Comparison of ENCODE assay signal across 8 cellular contexts in genomic region chr18:75208836-75209128, GRCh38. TPM values are rescaled to one million over a fixed set of nuclear protein-coding genes. Genes with fewer than 3 reads are reported as not detected.
DNase-seq lines count a peak whose midpoint lies in the region; ATAC-seq, FAIRE-seq and TF ChIP-seq lines count a peak whose summit lies in the region.

No MANE protein-coding gene starts in this region.

- peak overlapping the region; percentile 93 for H3K4me3 Mint-ChIP-seq in activated T-cell treated with anti-CD3 and anti-CD28 coated beads, Interleukin-2, amount 50 U/mL, for 4 hours

- intact Hi-C loops in Right ventricle myocardium inferior (cut with DNase I) (loop anchor here (2.0 to 10.0 kb wide), 4 partner anchors 46 to 554 kb away; no protein-coding TSS in a partner anchor), Right ventricle myocardium superior (cut with DNase I) (no loop called here), kidney (cut with DNase I) (no loop called here)

- no peak for FAIRE-seq in kidney (lab: Jason Lieb, UNC)

- H3K4me1 ChIP-seq in kidney (ENCODE audit: control insufficient read depth in 1 of 2, insufficient read depth in 1 of 2, low read depth in 1 of 2, low read length in 2 of 2) (peaks cover 13 to 21% of the 10 kb centered on the region in 2 donors), suprapubic skin (peaks cover 63% of the 10 kb centered on the region)

- no peaks in the 10 kb centered on the region for H3K27me3 Mint-ChIP-seq in activated T-cell treated with anti-CD3 and anti-CD28 coated beads, Interleukin-2, amount 50 U/mL, for 4 hours (ENCODE audit: low read depth)

- no peak for TF ChIP-seq EP300 in suprapubic skin (IDR thresholded peaks at IDR 0.05)

- ATAC-seq in Right ventricle myocardium inferior: peak; percentile 1
- ATAC-seq in Right ventricle myocardium superior (ENCODE audit: poor library complexity): no peak
- peak; percentile 7 for ATAC-seq in HG03103 (IDR thresholded peaks at IDR 0.05; ENCODE audit: low read depth, unreplicated experiment)
- peak in 1 of 2 donors; percentile 6 for ATAC-seq in activated T-cell treated with anti-CD3 and anti-CD28 coated beads, Interleukin-2, amount 50 U/mL, for 4 hours

- peak overlapping the region; percentile 77 to 83 for H3K9ac ChIP-seq in kidney (ENCODE audit: low read length in 2 of 2)

- peaks cover 58% of the 10 kb centered on the region for H3K4me1 Mint-ChIP-seq in activated T-cell treated with anti-CD3 and anti-CD28 coated beads, Interleukin-2, amount 50 U/mL, for 4 hours (ENCODE audit: low read depth)

- no CpG with 5 or more reads among the region's 34 CpGs for WGBS in suprapubic skin

- H3K36me3 Mint-ChIP-seq in activated T-cell treated with anti-CD3 and anti-CD28 coated beads, Interleukin-2, amount 50 U/mL, for 4 hours (ENCODE audit: insufficient read depth): no peaks in the 10 kb centered on the region

- TF ChIP-seq CTCF in kidney (IDR thresholded peaks at IDR 0.05; ENCODE audit: borderline replicate concordance, extremely low read depth, insufficient read depth) (no peak), suprapubic skin (IDR thresholded peaks at IDR 0.05) (no peak)

- H3K36me3 ChIP-seq in kidney (ENCODE audit: control insufficient read depth in 1 of 2, insufficient read depth in 2 of 2, low read length in 2 of 2) (no peaks in the 10 kb centered on the region), suprapubic skin (no peaks in the 10 kb centered on the region)

- DNase-seq in Right ventricle myocardium inferior (ENCODE audit: missing footprints): peak; percentile 73
- DNase-seq in Right ventricle myocardium superior: no peak
- no peak for DNase-seq in activated T-cell treated with anti-CD3 and anti-CD28 coated beads, Interleukin-2, amount 50 U/mL, for 4 hours
- DNase-seq in kidney: no peak
- peak in 1 of 2 donors; percentile 79 for DNase-seq in suprapubic skin (ENCODE audit: low spot score in 2 of 2)
- no peak for DNase-seq in H4 (ENCODE audit: low spot score)
- DNase-seq in KG1 (lab: John Stamatoyannopoulos, UW): no peak

- H3K4me3 ChIP-seq in kidney (ENCODE audit: low read length in 2 of 2) (peak overlapping the region; percentile 76 to 87), suprapubic skin (peak overlapping the region; percentile 99)

- no peak for TF ChIP-seq POLR2A in suprapubic skin (IDR thresholded peaks at IDR 0.05)

- H3K9me3 Mint-ChIP-seq in activated T-cell treated with anti-CD3 and anti-CD28 coated beads, Interleukin-2, amount 50 U/mL, for 4 hours: no peaks in the 10 kb centered on the region

- H3K27ac ChIP-seq in kidney (ENCODE audit: low read depth in 2 of 2, low read length in 2 of 2) (peak overlapping the region; percentile 96), suprapubic skin (peak overlapping the region; percentile 100)

- no peaks in the 10 kb centered on the region for H3K27me3 ChIP-seq in suprapubic skin

- H3K9me3 ChIP-seq in kidney (ENCODE audit: control insufficient read depth in 1 of 2, low read length in 2 of 2): no peaks in the 10 kb centered on the region
- H3K9me3 ChIP-seq in suprapubic skin: no peaks in the 10 kb centered on the region

RNA-seq across cellular contexts. Expression of gene PTGR3, which starts 0.2 kb away (rescaled TPM):
- total RNA-seq in Right ventricle myocardium inferior: 71.5 TPM
- total RNA-seq in Right ventricle myocardium superior: 81.5 TPM
- total RNA-seq in activated T-cell treated with anti-CD3 and anti-CD28 coated beads, Interleukin-2, amount 50 U/mL, for 4 hours: 10 to 100 TPM in 1 of 3 donors, 1 to 10 TPM in 2; 8.9 to 12.8 (median 9.2) TPM
- 36.8 TPM for total RNA-seq in kidney
- polyA plus RNA-seq in kidney (ENCODE audit: insufficient read depth, low read depth, low replicate concordance): 21.1 TPM
- total RNA-seq in suprapubic skin: 10 to 100 TPM; 14.0 to 20.4 (median 15.5) TPM
- 14.0 and 16.5 TPM in 2 replicates for total RNA-seq in H4 (2014; rRNA removed; shearing (Covaris generic))

RNA-seq across cellular contexts. Expression of gene TSHZ1, which starts 1.8 kb away (rescaled TPM):
- total RNA-seq in Right ventricle myocardium inferior: 23.1 TPM
- 24.0 TPM for total RNA-seq in Right ventricle myocardium superior
- total RNA-seq in activated T-cell treated with anti-CD3 and anti-CD28 coated beads, Interleukin-2, amount 50 U/mL, for 4 hours: 10 to 100 TPM; 10.8 to 13.6 (median 12.5) TPM
- 31.3 TPM for total RNA-seq in kidney
- polyA plus RNA-seq in kidney (ENCODE audit: insufficient read depth, low read depth, low replicate concordance): 7.0 TPM
- total RNA-seq in suprapubic skin: 10 to 100 TPM; 15.2 to 24.5 (median 20.3) TPM
- total RNA-seq in H4 (2014; rRNA removed; shearing (Covaris generic)): 4.8 and 8.9 TPM in 2 replicates
